ENCODE assay signal across 8 cellular contexts in the genomic region with DNA sequence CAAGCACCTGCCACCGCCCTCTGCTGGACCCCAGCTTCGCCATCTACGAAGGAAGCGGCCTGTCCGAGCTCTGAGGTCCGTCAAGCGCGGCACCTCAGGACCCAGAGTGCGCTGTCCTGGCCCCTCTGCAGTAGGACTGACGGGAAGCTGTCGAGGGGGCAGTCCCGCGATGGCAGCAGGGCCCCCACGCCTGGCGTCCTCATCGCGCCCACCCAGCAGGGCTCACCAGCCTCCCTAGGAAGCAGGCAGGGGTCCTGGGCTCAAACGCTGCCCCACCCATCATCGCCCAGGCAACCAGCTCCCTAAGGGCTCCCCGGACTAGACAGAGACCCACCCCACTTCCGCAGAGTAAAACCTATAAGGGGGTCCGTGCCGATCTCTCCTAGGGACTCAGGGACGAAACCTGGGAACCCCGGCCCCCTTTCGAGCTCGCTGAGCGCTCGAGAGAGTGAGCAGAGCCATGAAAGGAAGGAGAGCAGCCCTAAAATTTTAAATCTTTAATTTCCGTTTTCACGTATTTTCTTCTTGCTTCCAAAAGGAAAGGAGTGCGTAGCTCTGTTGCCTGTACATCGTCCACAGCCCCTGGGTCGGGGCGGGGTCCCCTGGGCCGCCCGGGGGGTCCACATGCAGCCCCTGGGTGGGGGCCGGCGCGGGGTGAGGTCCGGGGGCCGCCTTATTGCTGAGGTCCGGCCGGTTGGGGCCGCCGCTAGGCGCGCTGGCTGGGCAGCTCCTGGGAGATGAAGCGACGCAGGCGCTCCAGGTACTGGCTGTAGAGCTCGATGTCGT. TPM values are rescaled to one million over a fixed set of nuclear protein-coding genes. Genes with fewer than 3 reads are reported as not detected.
DNase-seq lines count a peak whose midpoint lies in the region; ATAC-seq and TF ChIP-seq lines count a peak whose summit lies in the region.
"Not testable (repeated sequence)": the region's sequence is repeated elsewhere in the genome, so short reads cannot be mapped to it uniquely, and the experiment has no call there.

No MANE protein-coding gene starts in this region.

- peak overlapping the region; percentile 96 for H3K27ac Mint-ChIP-seq in activated naive CD4-positive, alpha-beta T cell treated with anti-CD3 and anti-CD28 coated beads for 36 hours
- H3K27ac Mint-ChIP-seq in immature natural killer cell = peak overlapping the region; percentile 97 to 100 (median 98)

- CTCF ChIA-PET in GM10248 (lab: Yijun Ruan, JAX) = interaction anchor here (1.0 to 3.7 kb wide), 6 partner anchors 8 to 21 kb away, joined by 3 to 23 read pairs (median 8); partner anchors contain the start of gene ABHD17A
- CTCF ChIA-PET in activated naive CD4-positive, alpha-beta T cell treated with anti-CD3 and anti-CD28 coated beads for 36 hours (lab: Charles Lee) = interaction anchor here (1.3 kb wide), 1 partner anchor 39 kb away, joined by 3 read pairs; no protein-coding TSS in a partner anchor

- peaks cover 29% of the 10 kb centered on the region for H3K4me1 ChIP-seq in OCI-LY1 (ENCODE audit: insufficient read depth, low read length, severe bottlenecking)
- H3K4me1 ChIP-seq in endocrine pancreas (ENCODE audit: control insufficient read depth, insufficient read depth, low read length) = not testable (repeated sequence)
- peaks cover 0 to 57% (median 38%) of the 10 kb centered on the region in 4 donors for H3K4me1 ChIP-seq in tibial artery

- H3K4me3 Mint-ChIP-seq in activated naive CD4-positive, alpha-beta T cell treated with anti-CD3 and anti-CD28 coated beads for 36 hours = peak overlapping the region; percentile 100
- H3K4me3 Mint-ChIP-seq in immature natural killer cell = peak overlapping the region; percentile 93 to 97 (median 96)

- not testable (repeated sequence) for H3K9me3 Mint-ChIP-seq in activated naive CD4-positive, alpha-beta T cell treated with anti-CD3 and anti-CD28 coated beads for 36 hours; immature natural killer cell

- not testable (repeated sequence) for H3F3A ChIP-seq in OCI-LY1 (ENCODE audit: insufficient read depth, low read length)

- H3K9me3 ChIP-seq in OCI-LY1 (ENCODE audit: low read length); endocrine pancreas (ENCODE audit: control insufficient read depth, low read length); tibial artery: not testable (repeated sequence)

- H3K9ac ChIP-seq in OCI-LY1 (ENCODE audit: low read length) (peak overlapping the region; percentile 75), endocrine pancreas (ENCODE audit: control insufficient read depth, insufficient read depth, low read length) (peak overlapping the region; percentile 0)

- H3K27me3 ChIP-seq in OCI-LY1 (ENCODE audit: insufficient read depth, low read length); endocrine pancreas (ENCODE audit: control insufficient read depth, insufficient read depth, low read length); tibial artery: not testable (repeated sequence)

- H3K4me2 ChIP-seq in OCI-LY1 (ENCODE audit: low read length) = peak overlapping the region; percentile 74

- H3K9me2 ChIP-seq in OCI-LY1 (ENCODE audit: low read depth, low read length) = not testable (repeated sequence)

- H3K27ac ChIP-seq in OCI-LY1 (ENCODE audit: low read depth, low read length, poor library complexity, severe bottlenecking) (peak overlapping the region; percentile 49), tibial artery (peak overlapping the region; percentile 94 to 96)

- H3K4me3 ChIP-seq in OCI-LY1 (ENCODE audit: low read depth, low read length, poor library complexity, severe bottlenecking) (peak overlapping the region; percentile 71), tibial artery (peak overlapping the region; percentile 93 to 94)
- H3K4me3 ChIP-seq in endocrine pancreas (ENCODE audit: control insufficient read depth, insufficient read depth, low read length) = not testable (repeated sequence)

- DNase-seq in GM10248 (ENCODE audit: extremely low spot score); activated naive CD4-positive, alpha-beta T cell treated with anti-CD3 and anti-CD28 coated beads for 36 hours; immature natural killer cell; omental fat pad (ENCODE audit: low spot score); tibial artery: not testable (repeated sequence)

- peaks cover 12% of the 10 kb centered on the region for H3K36me3 Mint-ChIP-seq in activated naive CD4-positive, alpha-beta T cell treated with anti-CD3 and anti-CD28 coated beads for 36 hours (ENCODE audit: low read depth)
- not testable (repeated sequence) for H3K36me3 Mint-ChIP-seq in immature natural killer cell

- intact Hi-C loops in activated naive CD4-positive, alpha-beta T cell treated with anti-CD3 and anti-CD28 coated beads for 36 hours (cut with micrococcal nuclease) = loop anchor here (1.0 kb wide), 1 partner anchor 8 kb away; no protein-coding TSS in a partner anchor
- intact Hi-C loops in tibial artery (cut with DNase I; ENCODE audit: low total_unique reads) = not testable (repeated sequence)

- not testable (repeated sequence) for H3K27me3 Mint-ChIP-seq in activated naive CD4-positive, alpha-beta T cell treated with anti-CD3 and anti-CD28 coated beads for 36 hours (ENCODE audit: low read depth)
- peaks cover 20 to 27% (median 26%) of the 10 kb centered on the region in 3 donors for H3K27me3 Mint-ChIP-seq in immature natural killer cell (ENCODE audit: low read depth in 3 of 3)

- H3K4me1 Mint-ChIP-seq in activated naive CD4-positive, alpha-beta T cell treated with anti-CD3 and anti-CD28 coated beads for 36 hours (ENCODE audit: low read depth) = peaks cover 24% of the 10 kb centered on the region
- peaks cover 24 to 45% of the 10 kb centered on the region in 2 donors for H3K4me1 Mint-ChIP-seq in immature natural killer cell

- H3K79me2 ChIP-seq in OCI-LY1 (ENCODE audit: insufficient read depth, low read length) = peaks cover 29% of the 10 kb centered on the region

- POLR2A ChIA-PET in GM10248 (lab: Yijun Ruan, JAX) = interaction anchor here (0.7 to 1.4 kb wide), 3 partner anchors 12 to 36 kb away, joined by 3 to 7 read pairs (median 4); no protein-coding TSS in a partner anchor

- peak; percentile 31 for TF ChIP-seq CTCF in GM10248 (IDR thresholded peaks at IDR 0.05; ENCODE audit: control extremely low read depth, extremely low read depth, low read depth, missing control alignments)
- not testable (repeated sequence) for TF ChIP-seq CTCF in OCI-LY1 (IDR thresholded peaks at IDR 0.05; ENCODE audit: low read length); omental fat pad (IDR thresholded peaks at IDR 0.05); tibial artery (IDR thresholded peaks at IDR 0.05)

- H4K20me1 ChIP-seq in OCI-LY1 (ENCODE audit: insufficient read depth, low read length) = not testable (repeated sequence)

- ATAC-seq in HG02763 (IDR thresholded peaks at IDR 0.05; ENCODE audit: unreplicated experiment) (peak; percentile 14), omental fat pad (ENCODE audit: low FRiP score) (peak; percentile 16)

- H2AFZ ChIP-seq in OCI-LY1 (ENCODE audit: low read length) = not testable (repeated sequence)

- H3K36me3 ChIP-seq in OCI-LY1 (ENCODE audit: insufficient read depth, low read length) (peaks cover 15% of the 10 kb centered on the region; the same call in 1 of the 2 replicates), tibial artery (peaks cover 0 to 23% (median 0%) of the 10 kb centered on the region in 3 donors)
- H3K36me3 ChIP-seq in endocrine pancreas (ENCODE audit: control insufficient read depth, insufficient read depth, low read length) = not testable (repeated sequence)

RNA-seq across cellular contexts. Expression of gene ABHD17A, which starts 8.6 kb away (rescaled TPM):
- total RNA-seq in activated naive CD4-positive, alpha-beta T cell treated with anti-CD3 and anti-CD28 coated beads for 36 hours = 10 to 100 TPM; 79.3 to 79.9 TPM
- 100 to 1,000 TPM; 652 to 783 (median 741) TPM for polyA plus RNA-seq in immature natural killer cell
- 100 to 1,000 TPM in 1 of 4 donors, 10 to 100 TPM in 3; 70.1 to 117 (median 87.8) TPM for total RNA-seq in omental fat pad

RNA-seq across cellular contexts. Expression of gene KLF16, which starts 13.3 kb away (rescaled TPM):
- total RNA-seq in activated naive CD4-positive, alpha-beta T cell treated with anti-CD3 and anti-CD28 coated beads for 36 hours = 10 to 100 TPM; 13.5 to 15.0 TPM
- under 1 TPM; 0.12 to 0.55 (median 0.49) TPM for polyA plus RNA-seq in immature natural killer cell
- total RNA-seq in omental fat pad = 10 to 100 TPM in 1 of 4 donors, 1 to 10 TPM in 3; 4.0 to 19.5 (median 6.7) TPM

RNA-seq across cellular contexts. Expression of gene REXO1, which starts 28.4 kb away (rescaled TPM):
- 10 to 100 TPM; 39.8 to 47.6 TPM for total RNA-seq in activated naive CD4-positive, alpha-beta T cell treated with anti-CD3 and anti-CD28 coated beads for 36 hours
- polyA plus RNA-seq in immature natural killer cell = 10 to 100 TPM in 1 of 3 donors, 1 to 10 TPM in 1, under 1 TPM in 1; 0.63 to 13.0 (median 4.5) TPM
- 10 to 100 TPM; 17.0 to 31.3 (median 19.6) TPM for total RNA-seq in omental fat pad

RNA-seq across cellular contexts. Expression of gene ADAT3, which starts 28.5 kb away (rescaled TPM):
- total RNA-seq in activated naive CD4-positive, alpha-beta T cell treated with anti-CD3 and anti-CD28 coated beads for 36 hours = 1 to 10 TPM; 3.0 to 3.4 TPM
- 10 to 100 TPM in 1 of 3 donors, 1 to 10 TPM in 2; 2.1 to 10.0 (median 4.3) TPM for polyA plus RNA-seq in immature natural killer cell
- 1 to 10 TPM; 2.4 to 6.2 (median 3.9) TPM for total RNA-seq in omental fat pad

RNA-seq across cellular contexts. Expression of gene SCAMP4, which starts 28.5 kb away (rescaled TPM):
- 10 to 100 TPM; 12.1 to 14.5 TPM for total RNA-seq in activated naive CD4-positive, alpha-beta T cell treated with anti-CD3 and anti-CD28 coated beads for 36 hours
- polyA plus RNA-seq in immature natural killer cell = 10 to 100 TPM in 2 of 3 donors, 1 to 10 TPM in 1; 7.6 to 31.9 (median 22.6) TPM
- 10 to 100 TPM; 38.0 to 57.8 (median 45.6) TPM for total RNA-seq in omental fat pad
